In genomic region chr14:87994974-87995373, GRCh38 we compare ENCODE assay signal across 10 cellular contexts. TPM values are rescaled to one million over a fixed set of nuclear protein-coding genes. Genes with fewer than 3 reads are reported as not detected.
DNase-seq lines count a peak whose midpoint lies in the region; ATAC-seq lines count a peak whose summit lies in the region.
"Had no signal": no experiment of that assay in that cellular context is flagged by ENCODE, and none has a peak within 500 bp of the region (broad histone marks: within the 10 kb centered on the region; RNA-seq: fewer than 3 reads in every experiment).

No MANE protein-coding gene starts in this region.

- peak; percentile 30 for ATAC-seq in activated CD4-positive, alpha-beta T cell treated with anti-CD3 and anti-CD28 coated beads for 36 hours
- ATAC-seq in HG02870 (IDR thresholded peaks at IDR 0.05; ENCODE audit: unreplicated experiment), result peak; percentile 46

- no peaks in the 10 kb centered on the region for H3K27me3 Mint-ChIP-seq in activated CD4-positive, alpha-beta T cell treated with anti-CD3 and anti-CD28 coated beads for 36 hours

- H3K9me3 Mint-ChIP-seq in activated CD4-positive, alpha-beta T cell treated with anti-CD3 and anti-CD28 coated beads for 36 hours (ENCODE audit: low read depth), result peaks cover 3% of the 10 kb centered on the region

- H3K4me3 Mint-ChIP-seq in activated CD4-positive, alpha-beta T cell treated with anti-CD3 and anti-CD28 coated beads for 36 hours, result peak overlapping the region; percentile 81

- H3K36me3 Mint-ChIP-seq in activated CD4-positive, alpha-beta T cell treated with anti-CD3 and anti-CD28 coated beads for 36 hours (ENCODE audit: low read depth), result peaks cover 4% of the 10 kb centered on the region

- peak; percentile 62 for DNase-seq in activated CD4-positive, alpha-beta T cell treated with anti-CD3 and anti-CD28 coated beads for 36 hours
- no peak for DNase-seq in activated CD4-positive, alpha-beta T cell treated with anti-CD3 and anti-CD28 coated beads for 4 hours
- peak; percentile 43 to 51 for DNase-seq in activated T-cell treated with anti-CD3 and anti-CD28 coated beads, Interleukin-2, amount 50 U/mL, for 48 hours
- DNase-seq in stimulated activated CD8-positive, alpha-beta memory T cell treated with anti-CD3 and anti-CD28 coated beads, Interleukin-4, amount 100 ng/mL, for 48 hours, result peak; percentile 53
- no peak for DNase-seq in GM19240 (ENCODE audit: insufficient read length, low spot score)
- DNase-seq in COLO668 (lab: John Stamatoyannopoulos, UW; ENCODE audit: unreplicated experiment), result no peak
- DNase-seq in DMS53 treated with DMSO at 0.1 percent for 48 hours (lab: John Stamatoyannopoulos, UW; ENCODE audit: unreplicated experiment), result no peak
- DNase-seq: NCI-H1694 had no signal

- POLR2A ChIA-PET in activated CD4-positive, alpha-beta T cell treated with anti-CD3 and anti-CD28 coated beads for 36 hours (lab: Charles Lee), result interaction anchor here (0.6 to 1.8 kb wide), 3 partner anchors 11 to 174 kb away, joined by 3 to 14 read pairs (median 5); partner anchors contain the start of gene GPR65

- peak overlapping the region; percentile 95 for H3K27ac Mint-ChIP-seq in activated CD4-positive, alpha-beta T cell treated with anti-CD3 and anti-CD28 coated beads for 36 hours

- CTCF ChIA-PET in activated CD4-positive, alpha-beta T cell treated with anti-CD3 and anti-CD28 coated beads for 36 hours (lab: Charles Lee), result interaction anchor here (0.5 to 4.1 kb wide), 8 partner anchors 9 to 49 kb away, joined by 3 to 26 read pairs (median 4); partner anchors contain the start of gene GPR65

- intact Hi-C loops in activated CD4-positive, alpha-beta T cell treated with anti-CD3 and anti-CD28 coated beads for 36 hours (cut with DNase I, micrococcal nuclease), result loop anchor here in 1 of 2 experiments (5.0 to 10.0 kb wide), 3 partner anchors 390 to 797 kb away; partner anchors contain the start of genes EML5, SPATA7 and ZC3H14

- H3K4me1 Mint-ChIP-seq in activated CD4-positive, alpha-beta T cell treated with anti-CD3 and anti-CD28 coated beads for 36 hours, result peaks cover 63% of the 10 kb centered on the region

RNA-seq across cellular contexts. Expression of gene GALC, which starts 2.0 kb away (rescaled TPM):
- total RNA-seq in activated CD4-positive, alpha-beta T cell treated with anti-CD3 and anti-CD28 coated beads for 36 hours, result 10 to 100 TPM; 10.3 to 10.8 TPM

RNA-seq across cellular contexts. Expression of gene GPR65, which starts 10.0 kb away (rescaled TPM):
- 10 to 100 TPM; 13.7 to 14.0 TPM for total RNA-seq in activated CD4-positive, alpha-beta T cell treated with anti-CD3 and anti-CD28 coated beads for 36 hours
- total RNA-seq: renal cortical epithelial cell had no signal

Comparison
In these comparisons a context has a peak if more than half of its experiments do, and no peak if none do; other contexts are left out.
1. DNase-seq: peak in activated CD4-positive, alpha-beta T cell treated with anti-CD3 and anti-CD28 coated beads for 36 hours (single experiment), activated T-cell treated with anti-CD3 and anti-CD28 coated beads, Interleukin-2, amount 50 U/mL, for 48 hours (2 of 2) and stimulated activated CD8-positive, alpha-beta memory T cell treated with anti-CD3 and anti-CD28 coated beads, Interleukin-4, amount 100 ng/mL, for 48 hours (single experiment); none in activated CD4-positive, alpha-beta T cell treated with anti-CD3 and anti-CD28 coated beads for 4 hours (0 of 2), GM19240 (single experiment), COLO668 (single experiment) and DMS53 treated with DMSO at 0.1 percent for 48 hours (single experiment).